34 cellular contexts compared by ENCODE assay signal in genomic region chr1:157091186-157091585, GRCh38. TPM values are rescaled to one million over a fixed set of nuclear protein-coding genes. Genes with fewer than 3 reads are reported as not detected.
"Had no signal": no experiment of that assay in that cellular context is flagged by ENCODE, and none has a peak within 500 bp of the region (broad histone marks: within the 10 kb centered on the region; RNA-seq: fewer than 3 reads in every experiment).

No MANE protein-coding gene starts in this region.

- DNase-seq: activated B cell treated with CpG ODN at 0.5 μM for 24 hours; activated CD4-positive, alpha-beta T cell treated with anti-CD3 and anti-CD28 coated beads, Interleukin-2, amount 50 U/mL, for 1 hour; activated CD8-positive, alpha-beta T cell treated with anti-CD3 and anti-CD28 coated beads for 36 hours; activated effector memory CD4-positive, alpha-beta T cell treated with Interleukin-2 at 50 U/mL for 16 hours; activated naive CD4-positive, alpha-beta T cell treated with Interleukin-2 at 50 U/mL for 16 hours; activated T-cell treated with anti-CD3 and anti-CD28 coated beads for 4 hours; anterior cingulate cortex; body of pancreas; hippocampal formation; left colon; naive thymus-derived CD8-positive, alpha-beta T cell; right lobe of liver; small intestine; stimulated activated CD4-positive, alpha-beta T cell treated with anti-CD3 and anti-CD28 coated beads, Interleukin-1b, Interleukin-23, amount 100 ng/mL, for 48 hours; stimulated activated CD4-positive, alpha-beta T cell treated with anti-CD3 and anti-CD28 coated beads, Interleukin-4, amount 100 ng/mL, for 4 hours; stimulated activated CD8-positive, alpha-beta memory T cell treated with anti-CD3 and anti-CD28 coated beads, Interleukin-4, amount 100 ng/mL, for 48 hours; stimulated activated naive CD8-positive, alpha-beta T cell treated with anti-CD3 and anti-CD28 coated beads, Interleukin-15, amount 100 ng/mL, for 72 hours; T-helper 17 cell; T1000; thyroid gland had no signal

- H3K4me3 ChIP-seq: body of pancreas, cardiac muscle cell, coronary artery, gastroesophageal sphincter, right lobe of liver, thyroid gland had no signal

- H3K27ac ChIP-seq: body of pancreas, cardiac muscle cell, coronary artery, gastroesophageal sphincter, right lobe of liver, thyroid gland had no signal

- H3K27me3 ChIP-seq: body of pancreas, cardiac muscle cell, right lobe of liver, thyroid gland had no signal

- ATAC-seq: activated CD8-positive, alpha-beta T cell treated with anti-CD3 and anti-CD28 coated beads for 36 hours; body of pancreas; left colon; naive thymus-derived CD8-positive, alpha-beta T cell; right lobe of liver; stimulated activated memory B cell treated with anti-CD40 and anti-IgM and Interleukin-4, amounts not matched to agents 10 μg/mL and 1 μg/mL and 100 μg/mL, for 72 hours; stimulated activated naive CD8-positive, alpha-beta T cell treated with anti-CD3 and anti-CD28 coated beads, Interleukin-15, amount 100 ng/mL, for 72 hours; T-helper 17 cell had no signal

- H3K36me3 ChIP-seq: cardiac muscle cell, gastroesophageal sphincter, right lobe of liver, thyroid gland had no signal

- H3K9me3 ChIP-seq: body of pancreas, gastroesophageal sphincter, right lobe of liver, thyroid gland had no signal

- H3K4me1 ChIP-seq: body of pancreas had no signal

RNA-seq across cellular contexts. Expression of gene ETV3L, which starts 8.4 kb away (rescaled TPM):
- total RNA-seq: activated B cell treated with CpG ODN at 0.5 μM for 24 hours; activated CD8-positive, alpha-beta T cell treated with anti-CD3 and anti-CD28 coated beads for 36 hours; body of pancreas; cardiac muscle cell; cerebellum; endothelial cell of umbilical vein; fibroblast of lung; fibroblast of villous mesenchyme; gastroesophageal sphincter; left colon; liver; naive thymus-derived CD8-positive, alpha-beta T cell; omental fat pad; right lobe of liver; thyroid gland; ureter had no signal
- polyA plus RNA-seq: adipose tissue; cardiac muscle cell; endothelial cell of umbilical vein; esophagus; fibroblast of lung; keratinocyte; liver; naive thymus-derived CD8-positive, alpha-beta T cell; small intestine had no signal
